ENCODE assay signal across 10 cellular contexts in the genomic region with DNA sequence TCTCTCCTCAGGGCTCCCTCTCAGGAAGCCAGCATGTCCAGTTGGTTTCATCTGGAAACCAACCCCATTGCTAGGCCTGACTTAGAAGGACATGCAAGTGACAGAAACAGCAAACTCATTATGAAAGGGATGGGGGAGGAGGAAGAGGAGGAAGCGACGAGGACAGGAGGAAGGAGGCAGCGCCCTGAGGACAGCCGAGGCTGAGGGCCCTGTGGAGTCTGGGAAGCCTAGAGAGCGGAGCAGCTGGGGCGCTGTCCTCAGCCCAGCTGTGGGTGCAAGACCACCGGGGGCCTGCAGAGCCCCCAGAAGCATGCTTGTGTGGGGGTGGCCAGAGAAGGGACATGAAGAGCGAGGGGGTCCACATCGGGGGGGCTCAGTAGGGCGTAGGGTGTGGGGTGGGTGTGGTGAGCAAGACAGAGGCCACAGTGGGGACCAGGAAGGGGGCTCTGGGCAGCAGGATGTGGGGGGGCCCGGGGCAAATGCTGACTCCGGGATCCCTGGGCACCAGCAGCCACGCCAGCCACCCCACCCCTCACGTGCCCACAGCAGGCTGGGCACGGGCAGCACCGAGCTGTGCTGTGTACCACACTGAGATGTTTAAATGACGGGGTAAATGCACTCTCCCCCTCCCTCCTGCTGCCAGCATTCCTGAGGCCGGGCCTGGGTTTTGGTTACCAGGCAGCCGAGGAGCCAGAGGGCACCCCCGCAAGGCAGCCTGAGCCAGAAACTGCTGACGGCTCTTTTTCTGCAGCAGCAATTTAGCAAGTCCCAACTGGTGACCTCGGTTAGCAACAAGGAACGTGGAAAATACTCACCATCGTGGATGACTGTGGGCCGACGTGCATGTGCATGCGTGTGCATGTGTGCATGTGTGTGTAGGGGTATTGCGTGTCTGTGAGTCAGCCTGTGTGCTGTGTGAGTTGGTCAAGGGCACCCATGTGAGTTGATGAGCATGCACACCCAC.
A peak's percentile ranks its signal among the peaks of the same experiment; 100 is the strongest.
DNase-seq lines count a peak whose midpoint lies in the region; ATAC-seq and TF ChIP-seq lines count a peak whose summit lies in the region.
"Had no signal": no experiment of that assay in that cellular context is flagged by ENCODE, and none has a peak within 500 bp of the region (broad histone marks: within the 10 kb centered on the region; RNA-seq: fewer than 3 reads in every experiment).

No MANE protein-coding gene starts in this region.

- no peak overlapping the region for H3K4me3 Mint-ChIP-seq in GM23338
- no peak overlapping the region for H3K4me3 Mint-ChIP-seq in naive thymus-derived CD4-positive, alpha-beta T cell

- H3K9ac ChIP-seq in fibroblast of lung (ENCODE audit: insufficient read depth, low read length) = no peak overlapping the region

- H3K9me3 Mint-ChIP-seq in GM23338 = peaks cover 43% of the 10 kb centered on the region
- H3K9me3 Mint-ChIP-seq in naive thymus-derived CD4-positive, alpha-beta T cell = peaks cover 7 to 33% (median 11%) of the 10 kb centered on the region in 11 donors

- peaks cover 11% of the 10 kb centered on the region for H3K27me3 Mint-ChIP-seq in GM23338 (ENCODE audit: insufficient read depth, low read depth, poor library complexity)
- H3K27me3 Mint-ChIP-seq in naive thymus-derived CD4-positive, alpha-beta T cell = peaks cover 0 to 5% (median 2%) of the 10 kb centered on the region in 5 donors
- H3K27me3 Mint-ChIP-seq: progenitor cell of endocrine pancreas had no signal

- H3F3A ChIP-seq in GM23338 (replicated peaks; ENCODE audit: low read depth) = no peaks in the 10 kb centered on the region

- H3K79me2 ChIP-seq in GM23338 (replicated peaks; ENCODE audit: insufficient read depth) = no peaks in the 10 kb centered on the region
- H3K79me2 ChIP-seq in fibroblast of lung (ENCODE audit: control insufficient read depth, insufficient read depth, low read length) = no peaks in the 10 kb centered on the region

- H3K4me1 ChIP-seq in GM23338 (ENCODE audit: insufficient read depth) (no peaks in the 10 kb centered on the region), fibroblast of lung (ENCODE audit: control insufficient read depth, extremely low read depth, insufficient read depth, low read length) (peaks cover 9% of the 10 kb centered on the region)
- H3K4me1 ChIP-seq in naive thymus-derived CD4-positive, alpha-beta T cell (ENCODE audit: control insufficient read depth in 2 of 2, insufficient read depth in 2 of 2, low read length in 2 of 2) = no peaks in the 10 kb centered on the region

- H2AFZ ChIP-seq in GM23338 = no peak overlapping the region
- H2AFZ ChIP-seq in fibroblast of lung (ENCODE audit: low read length) = no peak overlapping the region

- H3K27me3 ChIP-seq in GM23338 (ENCODE audit: insufficient read depth) (no peaks in the 10 kb centered on the region), fibroblast of lung (ENCODE audit: control insufficient read depth, insufficient read depth, low read length) (no peaks in the 10 kb centered on the region)
- H3K27me3 ChIP-seq in naive thymus-derived CD4-positive, alpha-beta T cell (ENCODE audit: control insufficient read depth in 2 of 2, insufficient read depth in 2 of 2, low read length in 2 of 2) = no peaks in the 10 kb centered on the region

- no peaks in the 10 kb centered on the region for H4K20me1 ChIP-seq in GM23338 (replicated peaks; ENCODE audit: insufficient read depth)
- no peaks in the 10 kb centered on the region for H4K20me1 ChIP-seq in fibroblast of lung (ENCODE audit: control insufficient read depth, extremely low read depth, insufficient read depth, low read length)

- 0 out of 2 replicates have a peak, but pooled peaks cover 7% of the 10 kb centered on the region for H3K9me2 ChIP-seq in GM23338 (ENCODE audit: insufficient read depth)

- TF ChIP-seq CTCF in GM23338 (conservative IDR thresholded peaks at IDR 0.05; ENCODE audit: low read depth in 2 of 2) (no peak), fibroblast of lung (conservative IDR thresholded peaks at IDR 0.05 in 1 of 2, IDR thresholded peaks at IDR 0.05 in 1 of 2; ENCODE audit: low read depth in 1 of 2, low read length in 2 of 2) (no peak)

- peak; percentile 69 for ATAC-seq in GM23338
- ATAC-seq in naive thymus-derived CD4-positive, alpha-beta T cell = no peak
- ATAC-seq in GM18520 (IDR thresholded peaks at IDR 0.05; ENCODE audit: unreplicated experiment) = no peak
- ATAC-seq in HG03025 (IDR thresholded peaks at IDR 0.05; ENCODE audit: low FRiP score, unreplicated experiment) = no peak

- intact Hi-C loops in naive thymus-derived CD4-positive, alpha-beta T cell (cut with micrococcal nuclease) = no loop called here

- H3K36me3 Mint-ChIP-seq in GM23338 (ENCODE audit: low read depth) = peaks cover 15% of the 10 kb centered on the region; the same call in 2 of the 3 replicates
- H3K36me3 Mint-ChIP-seq in naive thymus-derived CD4-positive, alpha-beta T cell = peaks cover 3 to 11% (median 4%) of the 10 kb centered on the region in 5 donors

- POLR2A ChIA-PET in naive thymus-derived CD4-positive, alpha-beta T cell (lab: Charles Lee) = no interaction called here

- H3K36me3 ChIP-seq in GM23338 (ENCODE audit: insufficient read depth) = no peaks in the 10 kb centered on the region
- no peaks in the 10 kb centered on the region for H3K36me3 ChIP-seq in fibroblast of lung (ENCODE audit: control insufficient read depth, insufficient read depth, low read length)
- H3K36me3 ChIP-seq in naive thymus-derived CD4-positive, alpha-beta T cell (ENCODE audit: control insufficient read depth in 2 of 3, insufficient read depth in 3 of 3, low read length in 3 of 3) = no peaks in the 10 kb centered on the region

- DNase-seq in GM23338 (ENCODE audit: low spot score) (peak; percentile 33), SKM-1 (lab: John Stamatoyannopoulos, UW; ENCODE audit: unreplicated experiment) (peak; percentile 45), fibroblast of lung (ENCODE audit: low read depth in 2 of 2) (peak; percentile 51 to 72), renal cortical epithelial cell (ENCODE audit: low read depth) (peak; percentile 76), mesenteric fat pad (ENCODE audit: low spot score) (no peak)
- DNase-seq in naive thymus-derived CD4-positive, alpha-beta T cell = no peak
- DNase-seq: DMS79 treated with DMSO at 0.1 percent for 48 hours had no signal

- peaks cover 8% of the 10 kb centered on the region for H3K4me1 Mint-ChIP-seq in GM23338
- peaks cover 9 to 14% (median 11%) of the 10 kb centered on the region in 7 donors for H3K4me1 Mint-ChIP-seq in naive thymus-derived CD4-positive, alpha-beta T cell

- no peak overlapping the region for H3K4me3 ChIP-seq in GM23338
- H3K4me3 ChIP-seq in fibroblast of lung (replicated peaks in 1 of 4; ENCODE audit: control extremely low read depth in 1 of 4, insufficient read depth in 1 of 4, low read depth in 3 of 4, low read length in 4 of 4) = no peak overlapping the region
- no peak overlapping the region for H3K4me3 ChIP-seq in naive thymus-derived CD4-positive, alpha-beta T cell (ENCODE audit: low read length)

- H3K27ac ChIP-seq in GM23338 (ENCODE audit: low read depth) (no peak overlapping the region), fibroblast of lung (ENCODE audit: insufficient read depth, low read length) (no peak overlapping the region)
- H3K27ac ChIP-seq in naive thymus-derived CD4-positive, alpha-beta T cell (ENCODE audit: low read depth, low read length) = no peak overlapping the region

- CTCF ChIA-PET in naive thymus-derived CD4-positive, alpha-beta T cell (lab: Charles Lee) = no interaction called here

- H3K9me3 ChIP-seq in fibroblast of lung (ENCODE audit: control insufficient read depth, insufficient read depth, low read depth, low read length) = no peaks in the 10 kb centered on the region
- peaks cover 0 to 12% (median 0%) of the 10 kb centered on the region in 3 experiments for H3K9me3 ChIP-seq in naive thymus-derived CD4-positive, alpha-beta T cell (ENCODE audit: control insufficient read depth in 2 of 3, low read length in 3 of 3)

- H3K4me2 ChIP-seq in GM23338 (no peak overlapping the region), fibroblast of lung (ENCODE audit: extremely low read depth, insufficient read depth, low read length) (peak overlapping the region; percentile 4)

- no peak overlapping the region for H3K27ac Mint-ChIP-seq in GM23338
- H3K27ac Mint-ChIP-seq in naive thymus-derived CD4-positive, alpha-beta T cell = peak overlapping the region in 1 of 9 donors; percentile 88
- H3K27ac Mint-ChIP-seq: progenitor cell of endocrine pancreas had no signal

TF ChIP-seq in GM23338, 12 proteins besides CTCF, POLR2A, EP300 and RAD21:
- TF ChIP-seq ZNF114 (CRISPR knock-in tag; IDR thresholded peaks at IDR 0.05) = no peak
- TF ChIP-seq EZH2 (IDR thresholded peaks at IDR 0.05; ENCODE audit: low read depth, unreplicated experiment) = no peak
- TF ChIP-seq NANOG (IDR thresholded peaks at IDR 0.05; ENCODE audit: borderline replicate concordance) = no peak

Comparison
In these comparisons a context has a peak if more than half of its experiments do, and no peak if none do; other contexts are left out.
1. DNase-seq: peak in GM23338 (single experiment), SKM-1 (single experiment), fibroblast of lung (2 of 2) and renal cortical epithelial cell (single experiment); none in mesenteric fat pad (single experiment) and naive thymus-derived CD4-positive, alpha-beta T cell (0 of 9).